8 cellular contexts compared by ENCODE assay signal in genomic region chr16:46607529-46607928, GRCh38. TPM values are rescaled to one million over a fixed set of nuclear protein-coding genes. Genes with fewer than 3 reads are reported as not detected.
DNase-seq lines count a peak whose midpoint lies in the region; ATAC-seq, FAIRE-seq and TF ChIP-seq lines count a peak whose summit lies in the region.

No MANE protein-coding gene starts in this region.

- H3K9ac ChIP-seq in endodermal cell (ENCODE audit: extremely low read depth, low read length, poor library complexity, severe bottlenecking), result no peak overlapping the region

- peak; percentile 62 for TF ChIP-seq CTCF in endodermal cell (conservative IDR thresholded peaks at IDR 0.05)

- H3K4me3 Mint-ChIP-seq in endodermal cell, result no peak overlapping the region

- H3K27ac Mint-ChIP-seq in endodermal cell, result no peak overlapping the region

- ATAC-seq in GM21529 (IDR thresholded peaks at IDR 0.05; ENCODE audit: unreplicated experiment), result no peak
- ATAC-seq in HG03108 (IDR thresholded peaks at IDR 0.05; ENCODE audit: unreplicated experiment), result no peak

- H3K9me3 Mint-ChIP-seq in endodermal cell, result no peaks in the 10 kb centered on the region

- H3K36me3 Mint-ChIP-seq in endodermal cell (ENCODE audit: low read depth), result peaks cover 37% of the 10 kb centered on the region

- no peaks in the 10 kb centered on the region for H3K9me3 ChIP-seq in endodermal cell (ENCODE audit: control insufficient read depth, low read length)

- H3K4me3 ChIP-seq in endodermal cell (ENCODE audit: low read length), result no peak overlapping the region

- H3K4me1 ChIP-seq in endodermal cell (ENCODE audit: control insufficient read depth, insufficient read depth, low read length), result no peaks in the 10 kb centered on the region

- H3K4me1 Mint-ChIP-seq in endodermal cell, result no peaks in the 10 kb centered on the region

- no peaks in the 10 kb centered on the region for H3K27me3 ChIP-seq in endodermal cell (ENCODE audit: control insufficient read depth, insufficient read depth, low read length, poor library complexity, severe bottlenecking)

- DNase-seq in NCI-H1694 treated with DMSO at 0.1 percent for 48 hours (lab: John Stamatoyannopoulos, UW) (peak; percentile 24), endodermal cell (no peak), pons (ENCODE audit: low spot score) (peak; percentile 77), NCI-H1417 treated with DMSO at 0.1 percent for 48 hours (lab: John Stamatoyannopoulos, UW) (no peak)
- no peak for DNase-seq in activated CD4-positive, alpha-beta T cell treated with anti-CD3 and anti-CD28 coated beads for 1 hour

- H3K27me3 Mint-ChIP-seq in endodermal cell (ENCODE audit: insufficient read depth), result no peaks in the 10 kb centered on the region

- H3K36me3 ChIP-seq in endodermal cell (ENCODE audit: control insufficient read depth, insufficient read depth, low read length), result peaks cover 58% of the 10 kb centered on the region

- no CpG with 5 or more reads among the region's 1 CpG for WGBS in endodermal cell (ENCODE audit: insufficient coverage in 1 of 2, insufficient read length in 1 of 2), 2 experiments

- FAIRE-seq in G401.6 (lab: Jason Lieb, UNC), result peak; percentile 76

- no peak overlapping the region for H3K27ac ChIP-seq in endodermal cell (ENCODE audit: low read depth, low read length)

RNA-seq across cellular contexts. Expression of gene SHCBP1, which starts 13.7 kb away (rescaled TPM):
- total RNA-seq in endodermal cell, result 10 to 100 TPM; 15.1 to 17.2 TPM
- polyA plus RNA-seq in endodermal cell (2013, experiment 1 of 2), result 13.9 TPM
- 14.2 TPM for polyA plus RNA-seq in endodermal cell (2013, experiment 2 of 2)

Comparison
In these comparisons a context has a peak if more than half of its experiments do, and no peak if none do; other contexts are left out.
1. DNase-seq: peak in NCI-H1694 treated with DMSO at 0.1 percent for 48 hours (single experiment) and pons (single experiment); none in endodermal cell (single experiment), NCI-H1417 treated with DMSO at 0.1 percent for 48 hours (single experiment) and activated CD4-positive, alpha-beta T cell treated with anti-CD3 and anti-CD28 coated beads for 1 hour (single experiment).